ENCODE assay signal across 8 cellular contexts in the genomic region with DNA sequence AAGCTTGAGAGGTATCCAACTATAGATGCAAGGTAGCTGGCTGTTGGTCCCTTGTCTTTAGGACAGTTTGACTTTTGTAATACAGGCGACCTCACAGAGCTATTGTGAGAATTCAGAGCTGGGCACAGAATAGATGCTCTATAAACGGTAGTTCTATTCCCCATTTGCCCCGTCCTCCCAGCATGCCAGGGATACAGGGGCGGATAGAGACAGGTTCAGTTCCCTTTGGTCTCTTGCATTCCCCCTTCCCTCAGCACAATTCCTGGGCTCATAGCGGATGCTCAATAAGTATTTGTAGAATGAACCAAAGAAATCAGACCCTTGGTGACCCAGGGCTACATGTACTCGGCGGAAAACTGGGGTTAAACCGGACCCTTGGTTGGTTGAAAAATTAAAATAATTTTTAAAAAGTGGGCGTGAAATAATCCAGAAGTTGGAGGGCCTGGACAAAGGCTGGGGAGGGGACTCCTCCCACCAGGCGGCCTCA. TPM values are rescaled to one million over a fixed set of nuclear protein-coding genes. Genes with fewer than 3 reads are reported as not detected.
DNase-seq lines count a peak whose midpoint lies in the region; ATAC-seq, FAIRE-seq and TF ChIP-seq lines count a peak whose summit lies in the region.

No MANE protein-coding gene starts in this region.

- POLR2A ChIA-PET in activated CD4-positive, alpha-beta T cell treated with anti-CD3 and anti-CD28 coated beads for 36 hours (lab: Charles Lee): interaction anchor here (0.6 to 1.0 kb wide), 4 partner anchors 19 to 401 kb away, joined by 3 to 4 read pairs (median 3); no protein-coding TSS in a partner anchor

- H3K9ac ChIP-seq in keratinocyte (ENCODE audit: control insufficient read depth, extremely low read depth, insufficient read depth, low read length): peak overlapping the region; percentile 95

- dilution Hi-C loops in keratinocyte (cut with MboI; ENCODE audit: extremely low pct_ligation_motif_present, low sequenced_read_pairs): no loop called here

- intact Hi-C loops in activated CD4-positive, alpha-beta T cell treated with anti-CD3 and anti-CD28 coated beads for 36 hours (cut with DNase I, micrococcal nuclease): loop anchor here (1.0 to 5.0 kb wide), 11 partner anchors 20 to 665 kb away; a partner anchor contains a TSS
- intact Hi-C loops in activated T-helper 2 cell treated with anti-CD3 and anti-CD28 coated beads, Interferon-gamma antibody, Interleukin-2, Interleukin-4, amounts not matched to agents 10 μg/mL and 5 μg/mL and 100 μg/mL, durations not matched to agents 14 hours and 24 hours and 36 hours (cut with micrococcal nuclease): loop anchor here (1.0 to 2.0 kb wide), 4 partner anchors 25 to 109 kb away; a partner anchor contains a TSS

- peak overlapping the region; percentile 90 for H3K27ac Mint-ChIP-seq in activated CD4-positive, alpha-beta T cell treated with anti-CD3 and anti-CD28 coated beads for 36 hours
- peak overlapping the region; percentile 76 for H3K27ac Mint-ChIP-seq in activated T-helper 2 cell treated with anti-CD3 and anti-CD28 coated beads, Interferon-gamma antibody, Interleukin-2, Interleukin-4, amounts not matched to agents 10 μg/mL and 5 μg/mL and 100 μg/mL, durations not matched to agents 14 hours and 24 hours and 36 hours

- peaks cover 39% of the 10 kb centered on the region for H3K4me1 Mint-ChIP-seq in activated CD4-positive, alpha-beta T cell treated with anti-CD3 and anti-CD28 coated beads for 36 hours
- peaks cover 36% of the 10 kb centered on the region for H3K4me1 Mint-ChIP-seq in activated T-helper 2 cell treated with anti-CD3 and anti-CD28 coated beads, Interferon-gamma antibody, Interleukin-2, Interleukin-4, amounts not matched to agents 10 μg/mL and 5 μg/mL and 100 μg/mL, durations not matched to agents 14 hours and 24 hours and 36 hours (ENCODE audit: low read depth)

- H4K20me1 ChIP-seq in keratinocyte (ENCODE audit: control insufficient read depth, extremely low read depth, insufficient read depth, low read length): peaks cover 8% of the 10 kb centered on the region

- no peaks in the 10 kb centered on the region for H3K9me1 ChIP-seq in keratinocyte (ENCODE audit: control insufficient read depth, extremely low read depth, insufficient read depth, low read length)

- no peak for FAIRE-seq in keratinocyte (lab: Jason Lieb, UNC)

- H3K27me3 ChIP-seq in keratinocyte (ENCODE audit: control insufficient read depth, extremely low read depth, insufficient read depth, low read length): no peaks in the 10 kb centered on the region

- peaks cover 29% of the 10 kb centered on the region for H3K4me1 ChIP-seq in keratinocyte (ENCODE audit: control insufficient read depth, extremely low read depth, insufficient read depth, low read length)

- DNase-seq in activated CD4-positive, alpha-beta T cell treated with anti-CD3 and anti-CD28 coated beads for 36 hours: no peak
- no peak for DNase-seq in activated CD4-positive, alpha-beta T cell treated with anti-CD3 and anti-CD28 coated beads, Interleukin-2, amount 50 U/mL, for 4 hours
- DNase-seq in activated T-helper 2 cell treated with anti-CD3 and anti-CD28 coated beads, Interferon-gamma antibody, Interleukin-2, Interleukin-4, amounts not matched to agents 10 μg/mL and 5 μg/mL and 100 μg/mL, durations not matched to agents 14 hours and 24 hours and 36 hours (ENCODE audit: low spot score): no peak
- DNase-seq in keratinocyte (ENCODE audit: low read depth, low spot score): no peak
- no peak for DNase-seq in substantia nigra (lab: John Stamatoyannopoulos, UW)
- DNase-seq in SIG-M5 treated with dmso at 0.1 percent for 504 hours (lab: John Stamatoyannopoulos, UW; ENCODE audit: unreplicated experiment): no peak
- no peak for DNase-seq in Kasumi-1 (lab: John Stamatoyannopoulos, UW)

- H3K9me3 Mint-ChIP-seq in activated CD4-positive, alpha-beta T cell treated with anti-CD3 and anti-CD28 coated beads for 36 hours (ENCODE audit: low read depth): no peaks in the 10 kb centered on the region
- no peaks in the 10 kb centered on the region for H3K9me3 Mint-ChIP-seq in activated T-helper 2 cell treated with anti-CD3 and anti-CD28 coated beads, Interferon-gamma antibody, Interleukin-2, Interleukin-4, amounts not matched to agents 10 μg/mL and 5 μg/mL and 100 μg/mL, durations not matched to agents 14 hours and 24 hours and 36 hours

- CTCF ChIA-PET in activated CD4-positive, alpha-beta T cell treated with anti-CD3 and anti-CD28 coated beads for 36 hours (lab: Charles Lee): interaction anchor here (0.5 to 1.7 kb wide), 3 partner anchors 37 to 380 kb away, joined by 3 to 7 read pairs (median 4); no protein-coding TSS in a partner anchor

- peak overlapping the region; percentile 84 for H3K4me2 ChIP-seq in keratinocyte (ENCODE audit: control insufficient read depth, extremely low read depth, insufficient read depth, low read depth, low read length)

- peaks cover 43% of the 10 kb centered on the region for H3K79me2 ChIP-seq in keratinocyte (ENCODE audit: control insufficient read depth, insufficient read depth, low read length)

- H3K4me3 ChIP-seq in keratinocyte (ENCODE audit: control insufficient read depth in 2 of 3, extremely low read depth in 1 of 3, insufficient read depth in 2 of 3, low read depth in 1 of 3, low read length in 3 of 3): peak overlapping the region; percentile 51 to 95 (median 53)

- H3K27me3 Mint-ChIP-seq in activated CD4-positive, alpha-beta T cell treated with anti-CD3 and anti-CD28 coated beads for 36 hours: no peaks in the 10 kb centered on the region
- no peaks in the 10 kb centered on the region for H3K27me3 Mint-ChIP-seq in activated T-helper 2 cell treated with anti-CD3 and anti-CD28 coated beads, Interferon-gamma antibody, Interleukin-2, Interleukin-4, amounts not matched to agents 10 μg/mL and 5 μg/mL and 100 μg/mL, durations not matched to agents 14 hours and 24 hours and 36 hours (ENCODE audit: low read depth)

- TF ChIP-seq CTCF in keratinocyte (optimal IDR thresholded peaks at IDR 0.05 in 1 of 3, IDR thresholded peaks at IDR 0.05 in 1 of 3, conservative IDR thresholded peaks at IDR 0.05 in 1 of 3; ENCODE audit: extremely low read depth in 1 of 3, insufficient read depth in 2 of 3, low read length in 3 of 3): no peak

- peak overlapping the region; percentile 84 for H3K4me3 Mint-ChIP-seq in activated CD4-positive, alpha-beta T cell treated with anti-CD3 and anti-CD28 coated beads for 36 hours
- H3K4me3 Mint-ChIP-seq in activated T-helper 2 cell treated with anti-CD3 and anti-CD28 coated beads, Interferon-gamma antibody, Interleukin-2, Interleukin-4, amounts not matched to agents 10 μg/mL and 5 μg/mL and 100 μg/mL, durations not matched to agents 14 hours and 24 hours and 36 hours (ENCODE audit: low read depth): peak overlapping the region; percentile 79

- H3K27ac ChIP-seq in keratinocyte (ENCODE audit: control insufficient read depth, insufficient read depth, low read length): peak overlapping the region; percentile 69
- peak overlapping the region; percentile 39 for H3K27ac ChIP-seq in substantia nigra (ENCODE audit: low read depth, low read length, poor library complexity, severe bottlenecking)

- ATAC-seq in activated CD4-positive, alpha-beta T cell treated with anti-CD3 and anti-CD28 coated beads for 36 hours: no peak
- ATAC-seq in HG02798 (IDR thresholded peaks at IDR 0.05; ENCODE audit: poor library complexity, unreplicated experiment): no peak

- peak overlapping the region; percentile 33 for H2AFZ ChIP-seq in keratinocyte (ENCODE audit: control insufficient read depth, low read length)

- no peaks in the 10 kb centered on the region for H3K9me3 ChIP-seq in keratinocyte (ENCODE audit: control insufficient read depth, low read depth, low read length)

- H3K36me3 Mint-ChIP-seq in activated CD4-positive, alpha-beta T cell treated with anti-CD3 and anti-CD28 coated beads for 36 hours (ENCODE audit: low read depth): peaks cover 34% of the 10 kb centered on the region
- H3K36me3 Mint-ChIP-seq in activated T-helper 2 cell treated with anti-CD3 and anti-CD28 coated beads, Interferon-gamma antibody, Interleukin-2, Interleukin-4, amounts not matched to agents 10 μg/mL and 5 μg/mL and 100 μg/mL, durations not matched to agents 14 hours and 24 hours and 36 hours (ENCODE audit: low read depth): peaks cover 35% of the 10 kb centered on the region

- peaks cover 3 to 14% of the 10 kb centered on the region in 2 experiments for H3K36me3 ChIP-seq in keratinocyte (ENCODE audit: control insufficient read depth in 2 of 2, extremely low read depth in 1 of 2, insufficient read depth in 2 of 2, low read length in 2 of 2)

RNA-seq across cellular contexts. Expression of a gene that starts 0.7 kb away (rescaled TPM):
- total RNA-seq in activated CD4-positive, alpha-beta T cell treated with anti-CD3 and anti-CD28 coated beads for 36 hours: 100 to 1,000 TPM; 111 to 124 TPM
- 116 and 118 TPM in 2 replicates for total RNA-seq in activated T-helper 2 cell treated with anti-CD3 and anti-CD28 coated beads, Interferon-gamma antibody, Interleukin-2, Interleukin-4, amounts not matched to agents 10 μg/mL and 5 μg/mL and 100 μg/mL, durations not matched to agents 14 hours and 24 hours and 36 hours
- 13.8 to 25.2 TPM (median 20.4 TPM) in 3 replicates for polyA plus RNA-seq in keratinocyte
- 249 TPM for polyA plus RNA-seq in keratinocyte (2011; ENCODE audit: low read depth)
- polyA plus RNA-seq in keratinocyte (2011; cell fraction: cytosol; rRNA removed): 15.7 and 22.8 TPM in 2 replicates
- polyA plus RNA-seq in keratinocyte (2011; cell fraction: nucleus; rRNA removed): 30.5 and 40.4 TPM in 2 replicates
- 58.4 and 64.0 TPM in 2 replicates for polyA plus RNA-seq in keratinocyte (2012; ENCODE audit: low replicate concordance)
- polyA minus RNA-seq in keratinocyte: 7.4 to 27.4 TPM (median 7.8 TPM) in 3 replicates
- polyA minus RNA-seq in keratinocyte (2011; cell fraction: cytosol; rRNA and poly(A)+ RNA removed): 16.5 TPM
- 14.8 and 40.6 TPM in 2 replicates for polyA minus RNA-seq in keratinocyte (2011; cell fraction: nucleus; rRNA and poly(A)+ RNA removed)
